ENCODE assay signal across 26 cellular contexts in genomic region chr13:105403065-105403464, GRCh38.
"Had no signal": no experiment of that assay in that cellular context is flagged by ENCODE, and none has a peak within 500 bp of the region (broad histone marks: within the 10 kb centered on the region; RNA-seq: fewer than 3 reads in every experiment).

No MANE protein-coding gene starts in this region.

- H3K4me3 Mint-ChIP-seq: naive thymus-derived CD8-positive, alpha-beta T cell; nephron; neural crest cell; stimulated activated memory B cell treated with anti-CD40 and anti-IgM and Interleukin-4, amounts not matched to agents 10 μg/mL and 1 μg/mL and 100 μg/mL, for 72 hours had no signal

- H3K27ac Mint-ChIP-seq: naive thymus-derived CD8-positive, alpha-beta T cell; stimulated activated memory B cell treated with anti-CD40 and anti-IgM and Interleukin-4, amounts not matched to agents 10 μg/mL and 1 μg/mL and 100 μg/mL, for 72 hours had no signal

- H3K27ac ChIP-seq: heart right ventricle, hepatocyte, left ventricle myocardium inferior, pancreas, prostate gland, skin epidermis, spleen, stomach, testis, thyroid gland, transverse colon, upper lobe of right lung had no signal

- H3K79me2 ChIP-seq: hepatocyte had no signal

- H3K36me3 ChIP-seq: heart right ventricle, left ventricle myocardium inferior, pancreas, prostate gland, spleen, stomach, thyroid gland, transverse colon, upper lobe of right lung had no signal

- H2AFZ ChIP-seq: hepatocyte had no signal

- H3K4me1 Mint-ChIP-seq: naive thymus-derived CD8-positive, alpha-beta T cell; nephron; neural crest cell; stimulated activated memory B cell treated with anti-CD40 and anti-IgM and Interleukin-4, amounts not matched to agents 10 μg/mL and 1 μg/mL and 100 μg/mL, for 72 hours had no signal

- H3K4me1 ChIP-seq: heart right ventricle, left ventricle myocardium inferior, pancreas, prostate gland, spleen, stomach, testis, thyroid gland, transverse colon, upper lobe of right lung had no signal

- H3K27me3 Mint-ChIP-seq: stimulated activated memory B cell treated with anti-CD40 and anti-IgM and Interleukin-4, amounts not matched to agents 10 μg/mL and 1 μg/mL and 100 μg/mL, for 72 hours had no signal

- H3K27me3 ChIP-seq: heart right ventricle, hepatocyte, pancreas, spleen, stomach, testis, thyroid gland, transverse colon, upper lobe of right lung had no signal

- H3K9me3 ChIP-seq: heart right ventricle, left ventricle myocardium inferior, pancreas, prostate gland, spleen, stomach, testis, thyroid gland, transverse colon, upper lobe of right lung had no signal

- DNase-seq: heart right ventricle; islet precursor cell; left ventricle myocardium inferior; naive thymus-derived CD8-positive, alpha-beta T cell; nucleus accumbens; pancreas; posterior cingulate gyrus; retina; right cardiac atrium; spleen; stimulated activated CD4-positive, alpha-beta T cell treated with anti-CD3 and anti-CD28 coated beads, Interleukin-4, amount 100 ng/mL, for 4 hours; stimulated activated CD8-positive, alpha-beta memory T cell treated with anti-CD3 and anti-CD28 coated beads, Interleukin-4, amount 100 ng/mL, for 48 hours; stimulated activated naive CD4-positive, alpha-beta T cell treated with Interleukin-2 at 50 U/mL for 16 hours; stomach; testis; thyroid gland; transverse colon; upper lobe of right lung had no signal

- H3K9me3 Mint-ChIP-seq: nephron had no signal

- ATAC-seq: heart right ventricle; naive thymus-derived CD8-positive, alpha-beta T cell; pancreas; right cardiac atrium; sciatic nerve; stimulated activated memory B cell treated with anti-CD40 and anti-IgM and Interleukin-4, amounts not matched to agents 10 μg/mL and 1 μg/mL and 100 μg/mL, for 72 hours; upper lobe of right lung had no signal

- H3K4me2 ChIP-seq: hepatocyte had no signal

- H3K4me3 ChIP-seq: heart right ventricle, hepatocyte, left ventricle myocardium inferior, lung, pancreas, prostate gland, skin epidermis, spleen, stomach, testis, thyroid gland, transverse colon, upper lobe of right lung had no signal
